In the genomic region with DNA sequence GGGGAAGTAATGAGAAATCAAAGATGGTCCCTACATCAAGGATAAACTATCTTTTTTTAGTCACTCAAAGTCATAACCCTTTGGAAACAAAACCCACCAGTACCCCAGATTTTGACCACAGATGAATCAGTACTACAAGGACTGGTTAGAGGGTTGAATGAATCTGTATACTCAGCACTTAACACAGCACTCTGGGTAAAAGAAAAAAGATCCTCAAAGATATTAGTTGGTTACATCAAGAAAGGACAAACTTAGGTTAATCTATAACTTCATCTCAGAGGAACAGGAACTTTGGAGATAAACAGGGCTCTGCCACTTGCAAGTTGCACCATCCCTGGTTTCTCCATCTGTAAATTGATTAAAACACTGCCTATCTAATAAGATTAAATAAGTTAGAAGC, we compare ENCODE assay signal across 23 cellular contexts. TPM values are rescaled to one million over a fixed set of nuclear protein-coding genes. Genes with fewer than 3 reads are reported as not detected.
A peak's percentile ranks its signal among the peaks of the same experiment; 100 is the strongest.
DNase-seq lines count a peak whose midpoint lies in the region; ATAC-seq, FAIRE-seq and TF ChIP-seq lines count a peak whose summit lies in the region.
"Had no signal": no experiment of that assay in that cellular context is flagged by ENCODE, and none has a peak within 500 bp of the region (broad histone marks: within the 10 kb centered on the region; RNA-seq: fewer than 3 reads in every experiment).

No MANE protein-coding gene starts in this region.

- peak overlapping the region in 4 of 7 donors; percentile 29 to 54 (median 40) for H3K27ac Mint-ChIP-seq in CD4-positive, alpha-beta memory T cell
- no peak overlapping the region for H3K27ac Mint-ChIP-seq in activated T-helper 17 cell treated with anti-CD3 and anti-CD28 coated beads, Interleukin-2, amount 50 U/mL, for 72 hours
- H3K27ac Mint-ChIP-seq in naive thymus-derived CD8-positive, alpha-beta T cell = peak overlapping the region in 8 of 10 donors; percentile 1 to 77 (median 49)
- H3K27ac Mint-ChIP-seq: IgD-negative memory B cell, nephron progenitor cell had no signal

- no peaks in the 10 kb centered on the region for H3K79me1 ChIP-seq in neuronal stem cell (ENCODE audit: low read depth, low read length)

- H3K14ac ChIP-seq in neuronal stem cell (ENCODE audit: low read length) = no peak overlapping the region

- peaks cover 16% of the 10 kb centered on the region for H3K36me3 ChIP-seq in CD4-positive, alpha-beta memory T cell (ENCODE audit: insufficient read depth, low read length)
- peaks cover 8 to 41% of the 10 kb centered on the region in 2 donors for H3K36me3 ChIP-seq in neuronal stem cell (replicated peaks in 1 of 2; ENCODE audit: control insufficient read depth in 2 of 2, insufficient read depth in 2 of 2, low read length in 2 of 2)

- H3K4me3 Mint-ChIP-seq in CD4-positive, alpha-beta memory T cell = no peak overlapping the region
- no peak overlapping the region for H3K4me3 Mint-ChIP-seq in activated T-helper 17 cell treated with anti-CD3 and anti-CD28 coated beads, Interleukin-2, amount 50 U/mL, for 72 hours
- H3K4me3 Mint-ChIP-seq in naive thymus-derived CD8-positive, alpha-beta T cell = no peak overlapping the region
- H3K4me3 Mint-ChIP-seq: IgD-negative memory B cell, nephron progenitor cell, T-cell had no signal

- H3K27ac ChIP-seq in CD4-positive, alpha-beta memory T cell (ENCODE audit: low read depth, low read length) = no peak overlapping the region
- no peak overlapping the region for H3K27ac ChIP-seq in neuronal stem cell (replicated peaks; ENCODE audit: low read length)
- H3K27ac ChIP-seq: brain microvascular endothelial cell, left lung had no signal

- no peak overlapping the region for H2BK15ac ChIP-seq in neuronal stem cell (ENCODE audit: low read length)

- H3K23ac ChIP-seq in neuronal stem cell (ENCODE audit: low read depth, low read length, poor library complexity) = no peak overlapping the region

- H3K27me3 ChIP-seq in CD4-positive, alpha-beta memory T cell (ENCODE audit: insufficient read depth, low read length) = no peaks in the 10 kb centered on the region
- H3K27me3 ChIP-seq in neuronal stem cell (ENCODE audit: control insufficient read depth in 3 of 3, insufficient read depth in 3 of 3, low read depth in 1 of 3, low read length in 3 of 3) = no peaks in the 10 kb centered on the region
- H3K27me3 ChIP-seq: brain microvascular endothelial cell, left lung had no signal

- H3K4me1 ChIP-seq in CD4-positive, alpha-beta memory T cell (ENCODE audit: insufficient read depth, low read length) = no peaks in the 10 kb centered on the region
- H3K4me1 ChIP-seq in neuronal stem cell (ENCODE audit: control insufficient read depth in 2 of 2, insufficient read depth in 1 of 2, low read depth in 1 of 2, low read length in 2 of 2) = no peaks in the 10 kb centered on the region
- H3K4me1 ChIP-seq: left lung had no signal

- H3K9ac ChIP-seq in neuronal stem cell (ENCODE audit: low read depth, low read length, poor library complexity) = no peak overlapping the region

- no peaks in the 10 kb centered on the region for H3K9me3 ChIP-seq in CD4-positive, alpha-beta memory T cell (ENCODE audit: control insufficient read depth in 1 of 2, low read length in 2 of 2)
- H3K9me3 ChIP-seq in neuronal stem cell (replicated peaks in 1 of 2; ENCODE audit: control insufficient read depth in 2 of 2, insufficient read depth in 1 of 2, low read depth in 1 of 2, low read length in 2 of 2) = peaks cover 0 to 16% of the 10 kb centered on the region in 2 donors
- H3K9me3 ChIP-seq: Caco-2, left lung had no signal

- H3K9me3 Mint-ChIP-seq in CD4-positive, alpha-beta memory T cell = no peaks in the 10 kb centered on the region
- H3K9me3 Mint-ChIP-seq in activated T-helper 17 cell treated with anti-CD3 and anti-CD28 coated beads, Interleukin-2, amount 50 U/mL, for 72 hours = no peaks in the 10 kb centered on the region
- H3K9me3 Mint-ChIP-seq in naive thymus-derived CD8-positive, alpha-beta T cell = no peaks in the 10 kb centered on the region
- H3K9me3 Mint-ChIP-seq: nephron progenitor cell, T-cell had no signal

- H2AFZ ChIP-seq in neuronal stem cell (ENCODE audit: low read length) = no peak overlapping the region

- no peak overlapping the region for H2BK120ac ChIP-seq in neuronal stem cell (ENCODE audit: low read depth, low read length)

- no peak for DNase-seq in CD4-positive, alpha-beta memory T cell
- DNase-seq in GM12892 (ENCODE audit: insufficient read length) = no peak
- no peak for DNase-seq in naive thymus-derived CD8-positive, alpha-beta T cell
- DNase-seq in HUDEP-2 (lab: John Stamatoyannopoulos, UW; ENCODE audit: unreplicated experiment in 76 of 76) = no peak
- no peak for DNase-seq in neuronal stem cell (ENCODE audit: low spot score)
- DNase-seq in superior temporal gyrus (ENCODE audit: extremely low spot score) = no peak
- DNase-seq: activated CD4-positive, alpha-beta T cell treated with anti-CD3 and anti-CD28 coated beads, Interleukin-2, amount 50 U/mL, for 4 hours; AML-193; brain microvascular endothelial cell; Caco-2; head of caudate nucleus; left lung; MM.1S; NCI-H1694; nephron progenitor cell; posterior cingulate gyrus; SHP77; stimulated activated naive CD4-positive, alpha-beta T cell; T-cell; trophoblast cell had no signal

- intact Hi-C loops in CD4-positive, alpha-beta memory T cell (cut with micrococcal nuclease) = no loop called here

- no peak overlapping the region for H2BK5ac ChIP-seq in neuronal stem cell (ENCODE audit: low read length)

- no peak overlapping the region for H2BK12ac ChIP-seq in neuronal stem cell (ENCODE audit: low read length)

- H4K91ac ChIP-seq in neuronal stem cell (ENCODE audit: low read depth, low read length, poor library complexity) = no peak overlapping the region

- no peak overlapping the region for H2AK5ac ChIP-seq in neuronal stem cell (ENCODE audit: low read depth, low read length)

- CTCF ChIA-PET in CD4-positive, alpha-beta memory T cell (lab: Charles Lee; ENCODE audit: partially characterized antibody) = no interaction called here

- POLR2A ChIA-PET in CD4-positive, alpha-beta memory T cell (lab: Charles Lee; ENCODE audit: partially characterized antibody) = interaction anchor here (1.3 kb wide), 1 partner anchor 9 kb away, joined by 3 read pairs; no protein-coding TSS in a partner anchor
- POLR2A ChIA-PET in naive thymus-derived CD8-positive, alpha-beta T cell (lab: Charles Lee) = no interaction called here

- H3K4me1 Mint-ChIP-seq in CD4-positive, alpha-beta memory T cell = peaks cover 2 to 12% (median 7%) of the 10 kb centered on the region in 4 donors
- peaks cover 19% of the 10 kb centered on the region for H3K4me1 Mint-ChIP-seq in activated T-helper 17 cell treated with anti-CD3 and anti-CD28 coated beads, Interleukin-2, amount 50 U/mL, for 72 hours
- peaks cover 0 to 32% (median 5%) of the 10 kb centered on the region in 4 donors for H3K4me1 Mint-ChIP-seq in naive thymus-derived CD8-positive, alpha-beta T cell
- H3K4me1 Mint-ChIP-seq: nephron progenitor cell had no signal

- no peak for TF ChIP-seq POLR2A in GM12892 (IDR thresholded peaks at IDR 0.05; ENCODE audit: low read depth, low read length)

- H3K4ac ChIP-seq in neuronal stem cell (ENCODE audit: low read length) = no peak overlapping the region

- no peak overlapping the region for H3K18ac ChIP-seq in neuronal stem cell (ENCODE audit: low read length)

- no peak overlapping the region for H4K8ac ChIP-seq in neuronal stem cell (ENCODE audit: low read depth, low read length)

- H3K4me3 ChIP-seq in CD4-positive, alpha-beta memory T cell (ENCODE audit: low read length in 2 of 2) = no peak overlapping the region
- H3K4me3 ChIP-seq in neuronal stem cell (ENCODE audit: low read length in 2 of 2) = no peak overlapping the region
- H3K4me3 ChIP-seq: left lung had no signal

- H3K27me3 Mint-ChIP-seq in CD4-positive, alpha-beta memory T cell = no peaks in the 10 kb centered on the region
- H3K27me3 Mint-ChIP-seq in activated T-helper 17 cell treated with anti-CD3 and anti-CD28 coated beads, Interleukin-2, amount 50 U/mL, for 72 hours = no peaks in the 10 kb centered on the region
- H3K27me3 Mint-ChIP-seq in naive thymus-derived CD8-positive, alpha-beta T cell = no peaks in the 10 kb centered on the region
- H3K27me3 Mint-ChIP-seq: IgD-negative memory B cell, T-cell had no signal

- ATAC-seq in activated T-helper 17 cell treated with anti-CD3 and anti-CD28 coated beads, Interleukin-2, amount 50 U/mL, for 72 hours (replicated peaks) = peak; percentile 90
- ATAC-seq in naive thymus-derived CD8-positive, alpha-beta T cell = no peak
- ATAC-seq: left lung had no signal

- peaks cover 19 to 20% of the 10 kb centered on the region in 2 donors for H3K36me3 Mint-ChIP-seq in CD4-positive, alpha-beta memory T cell
- peaks cover 43% of the 10 kb centered on the region for H3K36me3 Mint-ChIP-seq in activated T-helper 17 cell treated with anti-CD3 and anti-CD28 coated beads, Interleukin-2, amount 50 U/mL, for 72 hours (ENCODE audit: low read depth)
- H3K36me3 Mint-ChIP-seq in naive thymus-derived CD8-positive, alpha-beta T cell = peaks cover 12 to 34% (median 12%) of the 10 kb centered on the region in 3 donors

- no peak overlapping the region for H3K4me2 ChIP-seq in neuronal stem cell (ENCODE audit: insufficient read depth, low read length, poor library complexity, severe bottlenecking)

- FAIRE-seq in GM12892 (lab: Jason Lieb, UNC) = peak; percentile 62
- FAIRE-seq: H1 had no signal

RNA-seq across cellular contexts. Expression of a gene that starts 18.8 kb away (rescaled TPM):
- 10 to 100 TPM; 27.4 to 28.7 TPM for total RNA-seq in CD4-positive, alpha-beta memory T cell
- polyA plus RNA-seq in CD4-positive, alpha-beta memory T cell = 10 to 100 TPM in 1 of 2 donors, 1 to 10 TPM in 1; 8.2 to 16.5 TPM
- polyA plus RNA-seq in GM12892 (2012; ENCODE audit: missing spikeins) = 36.8 TPM
- 10 to 100 TPM; 20.1 to 22.4 TPM for total RNA-seq in activated T-helper 17 cell treated with anti-CD3 and anti-CD28 coated beads, Interleukin-2, amount 50 U/mL, for 72 hours
- 10 to 100 TPM; 30.4 to 34.8 TPM for total RNA-seq in naive thymus-derived CD8-positive, alpha-beta T cell
- polyA plus RNA-seq in naive thymus-derived CD8-positive, alpha-beta T cell = 10 to 100 TPM in 2 of 3 donors, 1 to 10 TPM in 1; 8.7 to 12.7 (median 10.7) TPM
- 69.6 TPM for polyA plus RNA-seq in neuronal stem cell (2013, experiment 1 of 2)
- 67.4 TPM for polyA plus RNA-seq in neuronal stem cell (2013, experiment 2 of 2)
